1 cellular context compared by ENCODE assay signal in the genomic region with DNA sequence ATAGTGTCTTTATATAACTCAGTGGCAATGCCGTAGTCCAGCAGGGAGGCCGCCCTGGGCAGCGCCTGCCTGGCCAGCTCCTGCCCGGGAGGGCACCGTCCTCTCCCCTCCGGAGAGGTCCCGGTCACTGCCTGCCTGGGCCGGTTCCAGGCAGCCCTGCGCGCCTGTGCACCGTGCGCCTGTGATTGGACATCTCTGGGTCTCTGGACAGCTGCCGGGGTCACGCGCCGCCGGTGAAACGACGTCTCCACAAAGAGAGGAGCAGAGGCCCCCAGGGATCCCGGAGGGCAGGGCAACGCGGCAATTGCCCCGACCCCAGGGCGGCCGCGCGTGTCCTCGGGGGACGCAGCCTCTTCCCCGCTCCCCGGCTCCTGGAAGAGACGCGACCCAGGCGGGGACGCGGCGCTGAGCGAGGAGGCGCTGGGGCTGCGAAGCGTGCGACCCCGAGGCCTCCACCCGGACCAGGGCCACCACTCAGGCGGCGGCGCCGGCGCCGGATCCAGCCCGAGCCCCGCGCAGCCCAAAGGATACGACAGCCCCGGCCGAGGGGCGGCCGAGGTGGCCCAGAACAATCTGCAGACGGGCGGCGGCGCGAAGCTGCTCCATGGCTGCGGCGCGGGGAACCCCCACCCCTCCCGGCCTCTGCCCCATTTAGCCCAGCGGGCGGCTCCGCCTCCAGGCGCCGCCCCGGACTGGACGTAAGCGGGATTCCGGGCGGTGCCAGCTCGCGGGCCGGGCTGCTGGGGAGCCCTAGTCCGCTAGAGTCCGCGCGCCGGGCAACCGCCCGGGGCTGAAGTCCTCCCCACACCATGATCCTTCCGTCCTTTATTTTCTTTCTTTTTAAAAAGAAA.
TF ChIP-seq lines count a peak whose summit lies in the region.

A gene (minus strand): TSS at position 628 of the 851 bp plus-strand sequence. CDS start 22 bp downstream, at position 606.

TF ChIP-seq in K562, 482 proteins besides CTCF, POLR2A, EP300 and RAD21 (continued from another document and continues in another):
- no peak for TF ChIP-seq DACH1 (IDR thresholded peaks at IDR 0.05; ENCODE audit: partially characterized antibody)
- TF ChIP-seq, protein P1, sequence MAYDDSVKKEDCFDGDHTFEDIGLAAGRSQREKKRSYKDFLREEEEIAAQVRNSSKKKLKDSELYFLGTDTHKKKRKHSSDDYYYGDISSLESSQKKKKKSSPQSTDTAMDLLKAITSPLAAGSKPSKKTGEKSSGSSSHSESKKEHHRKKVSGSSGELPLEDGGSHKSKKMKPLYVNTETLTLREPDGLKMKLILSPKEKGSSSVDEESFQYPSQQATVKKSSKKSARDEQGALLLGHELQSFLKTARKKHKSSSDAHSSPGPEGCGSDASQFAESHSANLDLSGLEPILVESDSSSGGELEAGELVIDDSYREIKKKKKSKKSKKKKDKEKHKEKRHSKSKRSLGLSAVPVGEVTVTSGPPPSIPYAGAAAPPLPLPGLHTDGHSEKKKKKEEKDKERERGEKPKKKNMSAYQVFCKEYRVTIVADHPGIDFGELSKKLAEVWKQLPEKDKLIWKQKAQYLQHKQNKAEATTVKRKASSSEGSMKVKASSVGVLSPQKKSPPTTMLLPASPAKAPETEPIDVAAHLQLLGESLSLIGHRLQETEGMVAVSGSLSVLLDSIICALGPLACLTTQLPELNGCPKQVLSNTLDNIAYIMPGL (CRISPR knock-in tag; IDR thresholded peaks at IDR 0.05) = no peak
- no peak for TF ChIP-seq TCF3 (CRISPR knock-in tag; IDR thresholded peaks at IDR 0.05)
- TF ChIP-seq MED1 (CRISPR knock-in tag; IDR thresholded peaks at IDR 0.05; ENCODE audit: borderline replicate concordance) = no peak
- TF ChIP-seq NR2C1 (IDR thresholded peaks at IDR 0.05) = no peak
- TF ChIP-seq NR2C1 (tag; IDR thresholded peaks at IDR 0.05) = peak; percentile 64
- TF ChIP-seq TBP (optimal IDR thresholded peaks at IDR 0.05; ENCODE audit: low read depth, low read length) = peak; percentile 60
- TF ChIP-seq ZFX (CRISPR knock-in tag; IDR thresholded peaks at IDR 0.05) = peak; percentile 95
- no peak for TF ChIP-seq XRCC4 (IDR thresholded peaks at IDR 0.05; ENCODE audit: extremely low read depth, insufficient read depth, insufficient read length)
- peak; percentile 21 for TF ChIP-seq NFYB (IDR thresholded peaks at IDR 0.05; ENCODE audit: extremely low read depth, insufficient read length)
- TF ChIP-seq CREB1 (IDR thresholded peaks at IDR 0.05) = no peak
- 0 out of 2 replicates have a peak, but pooled peaks have one; percentile 16 for TF ChIP-seq CREB1 (CRISPR knock-in tag; IDR thresholded peaks at IDR 0.05)
- TF ChIP-seq, protein P2, sequence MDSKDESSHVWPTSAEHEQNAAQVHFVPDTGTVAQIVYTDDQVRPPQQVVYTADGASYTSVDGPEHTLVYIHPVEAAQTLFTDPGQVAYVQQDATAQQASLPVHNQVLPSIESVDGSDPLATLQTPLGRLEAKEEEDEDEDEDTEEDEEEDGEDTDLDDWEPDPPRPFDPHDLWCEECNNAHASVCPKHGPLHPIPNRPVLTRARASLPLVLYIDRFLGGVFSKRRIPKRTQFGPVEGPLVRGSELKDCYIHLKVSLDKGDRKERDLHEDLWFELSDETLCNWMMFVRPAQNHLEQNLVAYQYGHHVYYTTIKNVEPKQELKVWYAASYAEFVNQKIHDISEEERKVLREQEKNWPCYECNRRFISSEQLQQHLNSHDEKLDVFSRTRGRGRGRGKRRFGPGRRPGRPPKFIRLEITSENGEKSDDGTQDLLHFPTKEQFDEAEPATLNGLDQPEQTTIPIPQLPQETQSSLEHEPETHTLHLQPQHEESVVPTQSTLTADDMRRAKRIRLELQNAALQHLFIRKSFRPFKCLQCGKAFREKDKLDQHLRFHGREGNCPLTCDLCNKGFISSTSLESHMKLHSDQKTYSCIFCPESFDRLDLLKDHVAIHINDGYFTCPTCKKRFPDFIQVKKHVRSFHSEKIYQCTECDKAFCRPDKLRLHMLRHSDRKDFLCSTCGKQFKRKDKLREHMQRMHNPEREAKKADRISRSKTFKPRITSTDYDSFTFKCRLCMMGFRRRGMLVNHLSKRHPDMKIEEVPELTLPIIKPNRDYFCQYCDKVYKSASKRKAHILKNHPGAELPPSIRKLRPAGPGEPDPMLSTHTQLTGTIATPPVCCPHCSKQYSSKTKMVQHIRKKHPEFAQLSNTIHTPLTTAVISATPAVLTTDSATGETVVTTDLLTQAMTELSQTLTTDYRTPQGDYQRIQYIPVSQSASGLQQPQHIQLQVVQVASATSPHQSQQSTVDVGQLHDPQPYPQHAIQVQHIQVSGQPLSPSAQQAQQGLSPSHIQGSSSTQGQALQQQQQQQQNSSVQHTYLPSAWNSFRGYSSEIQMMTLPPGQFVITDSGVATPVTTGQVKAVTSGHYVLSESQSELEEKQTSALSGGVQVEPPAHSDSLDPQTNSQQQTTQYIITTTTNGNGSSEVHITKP (IDR thresholded peaks at IDR 0.05; ENCODE audit: partially characterized antibody) = peak; percentile 83
- TF ChIP-seq, protein P3, sequence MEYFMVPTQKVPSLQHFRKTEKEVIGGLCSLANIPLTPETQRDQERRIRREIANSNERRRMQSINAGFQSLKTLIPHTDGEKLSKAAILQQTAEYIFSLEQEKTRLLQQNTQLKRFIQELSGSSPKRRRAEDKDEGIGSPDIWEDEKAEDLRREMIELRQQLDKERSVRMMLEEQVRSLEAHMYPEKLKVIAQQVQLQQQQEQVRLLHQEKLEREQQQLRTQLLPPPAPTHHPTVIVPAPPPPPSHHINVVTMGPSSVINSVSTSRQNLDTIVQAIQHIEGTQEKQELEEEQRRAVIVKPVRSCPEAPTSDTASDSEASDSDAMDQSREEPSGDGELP (CRISPR knock-in tag; IDR thresholded peaks at IDR 0.05; ENCODE audit: borderline replicate concordance) = peak; percentile 88
- TF ChIP-seq, protein P4, sequence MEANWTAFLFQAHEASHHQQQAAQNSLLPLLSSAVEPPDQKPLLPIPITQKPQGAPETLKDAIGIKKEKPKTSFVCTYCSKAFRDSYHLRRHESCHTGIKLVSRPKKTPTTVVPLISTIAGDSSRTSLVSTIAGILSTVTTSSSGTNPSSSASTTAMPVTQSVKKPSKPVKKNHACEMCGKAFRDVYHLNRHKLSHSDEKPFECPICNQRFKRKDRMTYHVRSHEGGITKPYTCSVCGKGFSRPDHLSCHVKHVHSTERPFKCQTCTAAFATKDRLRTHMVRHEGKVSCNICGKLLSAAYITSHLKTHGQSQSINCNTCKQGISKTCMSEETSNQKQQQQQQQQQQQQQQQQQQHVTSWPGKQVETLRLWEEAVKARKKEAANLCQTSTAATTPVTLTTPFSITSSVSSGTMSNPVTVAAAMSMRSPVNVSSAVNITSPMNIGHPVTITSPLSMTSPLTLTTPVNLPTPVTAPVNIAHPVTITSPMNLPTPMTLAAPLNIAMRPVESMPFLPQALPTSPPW (CRISPR knock-in tag; IDR thresholded peaks at IDR 0.05) = peak; percentile 90
- no peak for TF ChIP-seq POLR3A (IDR thresholded peaks at IDR 0.05; ENCODE audit: borderline replicate concordance, extremely low read depth, insufficient read depth, insufficient read length)
- TF ChIP-seq BHLHE40 (IDR thresholded peaks at IDR 0.05; ENCODE audit: low read length) = peak; percentile 73
- peak; percentile 71 to 78 for TF ChIP-seq NRF1 (conservative IDR thresholded peaks at IDR 0.05 in 1 of 2, IDR thresholded peaks at IDR 0.05 in 1 of 2)
- peak; percentile 64 to 90 for TF ChIP-seq MAZ (CRISPR knock-in tag; conservative IDR thresholded peaks at IDR 0.05 in 1 of 2, IDR thresholded peaks at IDR 0.05 in 1 of 2)
- TF ChIP-seq RBM22 (IDR thresholded peaks at IDR 0.05; ENCODE audit: low read depth, low read length, poor library complexity, severe bottlenecking) = peak; percentile 67
- no peak for TF ChIP-seq SNRNP70 (optimal IDR thresholded peaks at IDR 0.05; ENCODE audit: low read depth, low read length)
- no peak for TF ChIP-seq JUND (IDR thresholded peaks at IDR 0.05; ENCODE audit: borderline replicate concordance, low read depth, low read length)
- TF ChIP-seq JUND (tag; IDR thresholded peaks at IDR 0.05; ENCODE audit: borderline replicate concordance, low read depth, low read length) = no peak; the same call in 2 of the 3 replicates
- 0 out of 2 replicates have a peak, but pooled peaks have one; percentile 18 for TF ChIP-seq KLF6 (CRISPR knock-in tag; IDR thresholded peaks at IDR 0.05; ENCODE audit: borderline replicate concordance)
- no peak for TF ChIP-seq GATA2 (CRISPR knock-in tag; IDR thresholded peaks at IDR 0.05)
- 0 out of 2 replicates have a peak, but pooled peaks have one; percentile 24 for TF ChIP-seq SMARCA4 (IDR thresholded peaks at IDR 0.05)
- 0 out of 4 replicates have a peak, but pooled peaks of 1 of the 2 experiments have one; percentile 25 for TF ChIP-seq SRF (CRISPR knock-in tag; IDR thresholded peaks at IDR 0.05)
- TF ChIP-seq, protein P5, sequence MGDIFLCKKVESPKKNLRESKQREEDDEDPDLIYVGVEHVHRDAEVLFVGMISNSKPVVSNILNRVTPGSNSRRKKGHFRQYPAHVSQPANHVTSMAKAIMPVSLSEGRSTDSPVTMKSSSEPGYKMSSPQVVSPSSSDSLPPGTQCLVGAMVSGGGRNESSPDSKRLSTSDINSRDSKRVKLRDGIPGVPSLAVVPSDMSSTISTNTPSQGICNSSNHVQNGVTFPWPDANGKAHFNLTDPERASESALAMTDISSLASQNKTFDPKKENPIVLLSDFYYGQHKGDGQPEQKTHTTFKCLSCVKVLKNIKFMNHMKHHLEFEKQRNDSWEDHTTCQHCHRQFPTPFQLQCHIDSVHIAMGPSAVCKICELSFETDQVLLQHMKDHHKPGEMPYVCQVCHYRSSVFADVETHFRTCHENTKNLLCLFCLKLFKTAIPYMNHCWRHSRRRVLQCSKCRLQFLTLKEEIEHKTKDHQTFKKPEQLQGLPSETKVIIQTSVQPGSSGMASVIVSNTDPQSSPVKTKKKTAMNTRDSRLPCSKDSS (IDR thresholded peaks at IDR 0.05; ENCODE audit: low read depth, partially characterized antibody) = no peak
- TF ChIP-seq, protein P6, sequence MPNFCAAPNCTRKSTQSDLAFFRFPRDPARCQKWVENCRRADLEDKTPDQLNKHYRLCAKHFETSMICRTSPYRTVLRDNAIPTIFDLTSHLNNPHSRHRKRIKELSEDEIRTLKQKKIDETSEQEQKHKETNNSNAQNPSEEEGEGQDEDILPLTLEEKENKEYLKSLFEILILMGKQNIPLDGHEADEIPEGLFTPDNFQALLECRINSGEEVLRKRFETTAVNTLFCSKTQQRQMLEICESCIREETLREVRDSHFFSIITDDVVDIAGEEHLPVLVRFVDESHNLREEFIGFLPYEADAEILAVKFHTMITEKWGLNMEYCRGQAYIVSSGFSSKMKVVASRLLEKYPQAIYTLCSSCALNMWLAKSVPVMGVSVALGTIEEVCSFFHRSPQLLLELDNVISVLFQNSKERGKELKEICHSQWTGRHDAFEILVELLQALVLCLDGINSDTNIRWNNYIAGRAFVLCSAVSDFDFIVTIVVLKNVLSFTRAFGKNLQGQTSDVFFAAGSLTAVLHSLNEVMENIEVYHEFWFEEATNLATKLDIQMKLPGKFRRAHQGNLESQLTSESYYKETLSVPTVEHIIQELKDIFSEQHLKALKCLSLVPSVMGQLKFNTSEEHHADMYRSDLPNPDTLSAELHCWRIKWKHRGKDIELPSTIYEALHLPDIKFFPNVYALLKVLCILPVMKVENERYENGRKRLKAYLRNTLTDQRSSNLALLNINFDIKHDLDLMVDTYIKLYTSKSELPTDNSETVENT (CRISPR knock-in tag; IDR thresholded peaks at IDR 0.05) = 0 out of 2 replicates have a peak, but pooled peaks have one; percentile 41
- TF ChIP-seq SUPT5H (IDR thresholded peaks at IDR 0.05) = peak; percentile 42; the same call in 1 of the 2 replicates
- TF ChIP-seq PHF8 (IDR thresholded peaks at IDR 0.05; ENCODE audit: borderline replicate concordance, low read length) = peak; percentile 69; the same call in 1 of the 2 replicates
- TF ChIP-seq, protein P7, sequence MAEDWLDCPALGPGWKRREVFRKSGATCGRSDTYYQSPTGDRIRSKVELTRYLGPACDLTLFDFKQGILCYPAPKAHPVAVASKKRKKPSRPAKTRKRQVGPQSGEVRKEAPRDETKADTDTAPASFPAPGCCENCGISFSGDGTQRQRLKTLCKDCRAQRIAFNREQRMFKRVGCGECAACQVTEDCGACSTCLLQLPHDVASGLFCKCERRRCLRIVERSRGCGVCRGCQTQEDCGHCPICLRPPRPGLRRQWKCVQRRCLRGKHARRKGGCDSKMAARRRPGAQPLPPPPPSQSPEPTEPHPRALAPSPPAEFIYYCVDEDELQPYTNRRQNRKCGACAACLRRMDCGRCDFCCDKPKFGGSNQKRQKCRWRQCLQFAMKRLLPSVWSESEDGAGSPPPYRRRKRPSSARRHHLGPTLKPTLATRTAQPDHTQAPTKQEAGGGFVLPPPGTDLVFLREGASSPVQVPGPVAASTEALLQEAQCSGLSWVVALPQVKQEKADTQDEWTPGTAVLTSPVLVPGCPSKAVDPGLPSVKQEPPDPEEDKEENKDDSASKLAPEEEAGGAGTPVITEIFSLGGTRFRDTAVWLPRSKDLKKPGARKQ (CRISPR knock-in tag; IDR thresholded peaks at IDR 0.05) = no peak
- no peak for TF ChIP-seq ATF1 (CRISPR knock-in tag; IDR thresholded peaks at IDR 0.05)
- peak; percentile 67 for TF ChIP-seq ATF1 (tag; IDR thresholded peaks at IDR 0.05)
- 0 out of 2 replicates have a peak, but pooled peaks have one; percentile 13 for TF ChIP-seq NR2C2 (CRISPR knock-in tag; IDR thresholded peaks at IDR 0.05)
- peak; percentile 89 for TF ChIP-seq NR2C2 (tag; IDR thresholded peaks at IDR 0.05)
- TF ChIP-seq NR4A1 (CRISPR knock-in tag; IDR thresholded peaks at IDR 0.05) = no peak
- peak; percentile 58; the same call in 1 of the 2 replicates for TF ChIP-seq NR4A1 (tag; IDR thresholded peaks at IDR 0.05)
- TF ChIP-seq, protein P8, sequence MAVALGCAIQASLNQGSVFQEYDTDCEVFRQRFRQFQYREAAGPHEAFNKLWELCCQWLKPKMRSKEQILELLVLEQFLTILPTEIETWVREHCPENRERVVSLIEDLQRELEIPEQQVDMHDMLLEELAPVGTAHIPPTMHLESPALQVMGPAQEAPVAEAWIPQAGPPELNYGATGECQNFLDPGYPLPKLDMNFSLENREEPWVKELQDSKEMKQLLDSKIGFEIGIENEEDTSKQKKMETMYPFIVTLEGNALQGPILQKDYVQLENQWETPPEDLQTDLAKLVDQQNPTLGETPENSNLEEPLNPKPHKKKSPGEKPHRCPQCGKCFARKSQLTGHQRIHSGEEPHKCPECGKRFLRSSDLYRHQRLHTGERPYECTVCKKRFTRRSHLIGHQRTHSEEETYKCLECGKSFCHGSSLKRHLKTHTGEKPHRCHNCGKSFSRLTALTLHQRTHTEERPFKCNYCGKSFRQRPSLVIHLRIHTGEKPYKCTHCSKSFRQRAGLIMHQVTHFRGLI (CRISPR knock-in tag; IDR thresholded peaks at IDR 0.05) = no peak
- TF ChIP-seq ZNF445 (CRISPR knock-in tag; IDR thresholded peaks at IDR 0.05; ENCODE audit: low read depth) = no peak
- TF ChIP-seq KLF1 (tag; IDR thresholded peaks at IDR 0.05) = no peak
- TF ChIP-seq, protein P9, sequence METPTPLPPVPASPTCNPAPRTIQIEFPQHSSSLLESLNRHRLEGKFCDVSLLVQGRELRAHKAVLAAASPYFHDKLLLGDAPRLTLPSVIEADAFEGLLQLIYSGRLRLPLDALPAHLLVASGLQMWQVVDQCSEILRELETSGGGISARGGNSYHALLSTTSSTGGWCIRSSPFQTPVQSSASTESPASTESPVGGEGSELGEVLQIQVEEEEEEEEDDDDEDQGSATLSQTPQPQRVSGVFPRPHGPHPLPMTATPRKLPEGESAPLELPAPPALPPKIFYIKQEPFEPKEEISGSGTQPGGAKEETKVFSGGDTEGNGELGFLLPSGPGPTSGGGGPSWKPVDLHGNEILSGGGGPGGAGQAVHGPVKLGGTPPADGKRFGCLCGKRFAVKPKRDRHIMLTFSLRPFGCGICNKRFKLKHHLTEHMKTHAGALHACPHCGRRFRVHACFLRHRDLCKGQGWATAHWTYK (CRISPR knock-in tag; IDR thresholded peaks at IDR 0.05) = peak; percentile 20; the same call in 1 of the 2 replicates
- TF ChIP-seq KAT7 (CRISPR knock-in tag; IDR thresholded peaks at IDR 0.05; ENCODE audit: borderline replicate concordance) = peak; percentile 86; the same call in 1 of the 2 replicates
- no peak for TF ChIP-seq KHSRP (IDR thresholded peaks at IDR 0.05)
- TF ChIP-seq LCOR (CRISPR knock-in tag; IDR thresholded peaks at IDR 0.05) = peak; percentile 49; the same call in 1 of the 2 replicates
